In the genomic region with DNA sequence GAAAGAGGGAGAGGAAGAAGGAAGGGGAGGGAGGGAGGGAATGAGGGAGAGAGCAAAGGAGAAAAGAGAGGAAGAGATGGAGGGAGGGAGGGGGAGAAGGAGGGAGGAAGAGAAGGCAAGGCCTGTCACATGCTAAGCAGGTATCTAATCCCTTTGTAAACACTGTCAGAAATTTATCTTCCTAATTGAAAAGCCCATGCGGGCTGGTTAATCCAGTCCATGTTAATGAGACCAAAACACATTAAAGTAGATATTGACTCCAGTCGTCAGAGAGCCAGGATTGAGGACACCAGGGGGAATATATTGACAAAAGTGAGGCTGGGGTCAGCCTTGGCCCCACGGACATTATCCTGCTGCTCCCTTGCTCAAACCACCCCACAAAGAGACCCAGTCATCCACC, we compare ENCODE assay signal across 28 cellular contexts.
"Had no signal": no experiment of that assay in that cellular context is flagged by ENCODE, and none has a peak within 500 bp of the region (broad histone marks: within the 10 kb centered on the region; RNA-seq: fewer than 3 reads in every experiment).

No MANE protein-coding gene starts in this region.

- H3K4me3 ChIP-seq: body of pancreas, left lung, ovary, psoas muscle, right atrium auricular region, spleen, thoracic aorta, upper lobe of left lung had no signal

- H3K27me3 ChIP-seq: body of pancreas, ovary, right atrium auricular region, spleen, upper lobe of left lung had no signal

- H3K27ac ChIP-seq: body of pancreas, left lung, ovary, psoas muscle, right atrium auricular region, spleen, thoracic aorta, upper lobe of left lung had no signal

- H3K36me3 Mint-ChIP-seq: activated naive CD4-positive, alpha-beta T cell treated with anti-CD3 and anti-CD28 coated beads, Interleukin-2, amount 50 U/mL, for 24 hours; immature natural killer cell; mesothelial cell of epicardium; naive thymus-derived CD8-positive, alpha-beta T cell had no signal

- H3K4me1 ChIP-seq: body of pancreas, left lung, psoas muscle, right atrium auricular region, spleen, upper lobe of left lung had no signal

- H3K27me3 Mint-ChIP-seq: activated naive CD4-positive, alpha-beta T cell treated with anti-CD3 and anti-CD28 coated beads, Interleukin-2, amount 50 U/mL, for 24 hours had no signal

- DNase-seq: activated CD4-positive, alpha-beta T cell treated with anti-CD3 and anti-CD28 coated beads for 4 hours; activated CD4-positive, alpha-beta T cell treated with anti-CD3 and anti-CD28 coated beads, Interleukin-2, amount 50 U/mL, for 48 hours; activated CD4-positive, CD25-positive, alpha-beta regulatory T cell; activated CD8-positive, alpha-beta memory T cell treated with anti-CD3 and anti-CD28 coated beads, Interleukin-2, amount 50 U/mL, for 48 hours; activated gamma-delta T cell; activated T-cell treated with anti-CD3 and anti-CD28 coated beads, Interleukin-2, amount 50 U/mL, for 4 hours; anterior cingulate cortex; caudate nucleus; dermis blood vessel endothelial cell; effector CD8-positive, alpha-beta T cell; foreskin melanocyte; immature natural killer cell; kidney glomerular epithelial cell; left lung; naive thymus-derived CD8-positive, alpha-beta T cell; ovary; psoas muscle; spleen; stimulated activated CD4-positive, alpha-beta T cell treated with anti-CD3 and anti-CD28 coated beads, Interleukin-4, amount 100 ng/mL, for 1 hour; stimulated activated naive CD4-positive, alpha-beta T cell; T-helper 17 cell; upper lobe of left lung had no signal

- ATAC-seq: activated T-cell treated with anti-CD3 and anti-CD28 coated beads, Interleukin-2, amount 50 U/mL, for 4 hours; body of pancreas; esophagus mucosa; left lung; naive thymus-derived CD8-positive, alpha-beta T cell; psoas muscle; T-helper 17 cell had no signal

- H3K9me3 ChIP-seq: body of pancreas, left lung, ovary, psoas muscle, right atrium auricular region, spleen, thoracic aorta, upper lobe of left lung had no signal

- H3K36me3 ChIP-seq: left lung, ovary, right atrium auricular region, spleen, thoracic aorta, upper lobe of left lung had no signal

- H3K4me1 Mint-ChIP-seq: activated naive CD4-positive, alpha-beta T cell treated with anti-CD3 and anti-CD28 coated beads, Interleukin-2, amount 50 U/mL, for 24 hours; immature natural killer cell; naive thymus-derived CD8-positive, alpha-beta T cell; T-helper 17 cell had no signal

- H3K4me3 Mint-ChIP-seq: activated naive CD4-positive, alpha-beta T cell treated with anti-CD3 and anti-CD28 coated beads, Interleukin-2, amount 50 U/mL, for 24 hours; activated T-cell treated with anti-CD3 and anti-CD28 coated beads, Interleukin-2, amount 50 U/mL, for 4 hours; immature natural killer cell; mesothelial cell of epicardium; naive thymus-derived CD8-positive, alpha-beta T cell; T-helper 17 cell had no signal

- H3K27ac Mint-ChIP-seq: activated naive CD4-positive, alpha-beta T cell treated with anti-CD3 and anti-CD28 coated beads, Interleukin-2, amount 50 U/mL, for 24 hours; mesothelial cell of epicardium; T-helper 17 cell had no signal

- H3K9me3 Mint-ChIP-seq: activated naive CD4-positive, alpha-beta T cell treated with anti-CD3 and anti-CD28 coated beads, Interleukin-2, amount 50 U/mL, for 24 hours; activated T-cell treated with anti-CD3 and anti-CD28 coated beads, Interleukin-2, amount 50 U/mL, for 4 hours; immature natural killer cell had no signal
